In the genomic region with DNA sequence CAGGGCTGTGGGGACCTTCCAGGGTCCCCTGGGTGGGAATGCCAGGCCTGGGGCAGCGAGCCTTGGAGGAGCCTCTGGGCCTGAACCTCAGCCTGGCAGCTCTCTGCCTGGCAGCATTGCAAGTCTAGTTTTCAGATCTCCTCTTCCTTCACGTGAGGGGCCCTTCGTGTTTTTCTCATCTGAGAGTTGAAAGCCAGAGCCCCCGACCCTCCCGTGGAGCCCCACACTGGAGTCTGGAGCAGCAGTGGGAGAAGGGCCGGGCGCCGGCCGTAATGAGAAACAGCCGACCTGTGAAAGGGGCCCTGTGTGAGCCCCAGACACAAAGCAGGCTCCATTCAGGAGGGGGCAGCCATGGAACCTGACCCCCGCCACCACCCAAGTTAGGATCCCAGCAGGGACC, we compare ENCODE assay signal across 13 cellular contexts. TPM values are rescaled to one million over a fixed set of nuclear protein-coding genes. Genes with fewer than 3 reads are reported as not detected.
DNase-seq lines count a peak whose midpoint lies in the region; ATAC-seq and TF ChIP-seq lines count a peak whose summit lies in the region.
"Had no signal": no experiment of that assay in that cellular context is flagged by ENCODE, and none has a peak within 500 bp of the region (broad histone marks: within the 10 kb centered on the region; RNA-seq: fewer than 3 reads in every experiment).

No MANE protein-coding gene starts in this region.

- H3K27ac Mint-ChIP-seq in endodermal cell (peak overlapping the region; percentile 87), osteocyte (ENCODE audit: unreplicated experiment) (peak overlapping the region; percentile 98)
- H3K27ac Mint-ChIP-seq: activated CD8-positive, alpha-beta T cell treated with anti-CD3 and anti-CD28 coated beads, Interleukin-2, amount 10 ng/mL, durations not matched to agents 7 days and 5 days had no signal

- ATAC-seq in Right ventricle myocardium inferior: no peak
- no peak for ATAC-seq in left ventricle myocardium superior
- ATAC-seq in upper lobe of right lung: no peak
- ATAC-seq in HG02759 (IDR thresholded peaks at IDR 0.05; ENCODE audit: unreplicated experiment): no peak
- ATAC-seq: activated CD8-positive, alpha-beta T cell treated with anti-CD3 and anti-CD28 coated beads, Interleukin-2, amount 10 ng/mL, durations not matched to agents 7 days and 5 days; stimulated activated naive CD8-positive, alpha-beta T cell treated with anti-CD3 and anti-CD28 coated beads, Interleukin-15, Interleukin-2, amounts not matched to agents 100 U/mL and 50 U/mL, for 24 hours had no signal

- H3K27me3 Mint-ChIP-seq in endodermal cell (ENCODE audit: insufficient read depth) (no peaks in the 10 kb centered on the region), osteocyte (ENCODE audit: unreplicated experiment) (no peaks in the 10 kb centered on the region)

- no peak overlapping the region for H3K9ac ChIP-seq in endodermal cell (ENCODE audit: extremely low read depth, low read length, poor library complexity, severe bottlenecking)

- H3K4me1 Mint-ChIP-seq in endodermal cell: no peaks in the 10 kb centered on the region
- peaks cover 47% of the 10 kb centered on the region for H3K4me1 Mint-ChIP-seq in osteocyte (ENCODE audit: unreplicated experiment)

- CTCF ChIA-PET in HEK293T (lab: Yijun Ruan, JAX): no interaction called here

- H3K36me3 Mint-ChIP-seq in endodermal cell (ENCODE audit: low read depth) (peaks cover 39% of the 10 kb centered on the region), osteocyte (ENCODE audit: unreplicated experiment) (peaks cover 33% of the 10 kb centered on the region)

- H3K4me3 Mint-ChIP-seq in endodermal cell (no peak overlapping the region), osteocyte (ENCODE audit: unreplicated experiment) (peak overlapping the region; percentile 83)
- H3K4me3 Mint-ChIP-seq: activated CD8-positive, alpha-beta T cell treated with anti-CD3 and anti-CD28 coated beads, Interleukin-2, amount 10 ng/mL, durations not matched to agents 7 days and 5 days had no signal

- DNase-seq in Right ventricle myocardium inferior (ENCODE audit: missing footprints) (peak; percentile 59), left ventricle myocardium superior (no peak), endodermal cell (peak; percentile 24), osteocyte (ENCODE audit: extremely low spot score, unreplicated experiment) (no peak), upper lobe of right lung (no peak), H7 (no peak), HEK293T (ENCODE audit: extremely low spot score) (no peak)
- DNase-seq: activated CD8-positive, alpha-beta T cell treated with anti-CD3 and anti-CD28 coated beads, Interleukin-2, amount 10 ng/mL, durations not matched to agents 7 days and 5 days; AML-193; GDM1; NCI-H1436; stimulated activated naive CD8-positive, alpha-beta T cell treated with anti-CD3 and anti-CD28 coated beads, Interleukin-15, Interleukin-2, amounts not matched to agents 100 U/mL and 50 U/mL, for 24 hours had no signal

- H3K27ac ChIP-seq in endodermal cell (ENCODE audit: low read depth, low read length) (no peak overlapping the region), upper lobe of right lung (peak overlapping the region; percentile 55)

- peaks cover 39% of the 10 kb centered on the region for H3K36me3 ChIP-seq in endodermal cell (ENCODE audit: control insufficient read depth, insufficient read depth, low read length)
- peaks cover 78% of the 10 kb centered on the region for H3K36me3 ChIP-seq in upper lobe of right lung
- H3K36me3 ChIP-seq in H7 (replicated peaks; ENCODE audit: control insufficient read depth, insufficient read depth, low read length): peaks cover 8% of the 10 kb centered on the region

- H3K9me3 Mint-ChIP-seq in endodermal cell: no peaks in the 10 kb centered on the region
- H3K9me3 Mint-ChIP-seq in osteocyte (ENCODE audit: unreplicated experiment): no peaks in the 10 kb centered on the region

- POLR2A ChIA-PET in HEK293T (lab: Yijun Ruan, JAX): no interaction called here

- H3K27me3 ChIP-seq in endodermal cell (ENCODE audit: control insufficient read depth, insufficient read depth, low read length, poor library complexity, severe bottlenecking) (no peaks in the 10 kb centered on the region), upper lobe of right lung (no peaks in the 10 kb centered on the region), H7 (ENCODE audit: control insufficient read depth, insufficient read depth, low read length) (no peaks in the 10 kb centered on the region)

- intact Hi-C loops in Right ventricle myocardium inferior (cut with DNase I): no loop called here
- intact Hi-C loops in left ventricle myocardium superior (cut with micrococcal nuclease): no loop called here
- intact Hi-C loops in upper lobe of right lung (cut with DNase I): no loop called here

- H3K4me3 ChIP-seq in endodermal cell (ENCODE audit: low read length) (no peak overlapping the region), upper lobe of right lung (peak overlapping the region; percentile 40), H7 (ENCODE audit: insufficient read depth, low read depth, low read length) (no peak overlapping the region)

- 87 to 92% methylated on average over 5 to 11 of the region's 11 CpGs for WGBS in endodermal cell (ENCODE audit: insufficient coverage in 1 of 2, insufficient read length in 1 of 2), 2 experiments

- no peaks in the 10 kb centered on the region for H3K9me3 ChIP-seq in endodermal cell (ENCODE audit: control insufficient read depth, low read length)
- H3K9me3 ChIP-seq in upper lobe of right lung: no peaks in the 10 kb centered on the region

- H3K4me1 ChIP-seq in endodermal cell (ENCODE audit: control insufficient read depth, insufficient read depth, low read length) (no peaks in the 10 kb centered on the region), upper lobe of right lung (peaks cover 10% of the 10 kb centered on the region)

- TF ChIP-seq CTCF in endodermal cell (conservative IDR thresholded peaks at IDR 0.05) (no peak), osteocyte (IDR thresholded peaks at IDR 0.05) (no peak), upper lobe of right lung (IDR thresholded peaks at IDR 0.05) (no peak)

TF ChIP-seq in HEK293T, 16 proteins besides CTCF, POLR2A, EP300 and RAD21:
- TF ChIP-seq LEF1 (IDR thresholded peaks at IDR 0.05; ENCODE audit: borderline replicate concordance) (no peak), NFRKB (IDR thresholded peaks at IDR 0.05) (no peak)

RNA-seq across cellular contexts. Expression of gene TMED1, which starts 19.3 kb away (rescaled TPM):
- total RNA-seq in Right ventricle myocardium inferior (30.3 TPM), left ventricle myocardium superior (29.8 TPM), endodermal cell (10 to 100 TPM; 19.7 to 34.5 TPM), osteocyte (33.6 and 35.5 TPM in 2 replicates), upper lobe of right lung (25.3 TPM)
- polyA plus RNA-seq in endodermal cell (2013, experiment 1 of 2): 33.2 TPM
- polyA plus RNA-seq in endodermal cell (2013, experiment 2 of 2): 32.3 TPM
- total RNA-seq in H7 (2014; rRNA removed; shearing (Covaris generic)): 49.5 and 50.3 TPM in 2 replicates

RNA-seq across cellular contexts. Expression of gene C19orf38, which starts 31.5 kb away (rescaled TPM):
- total RNA-seq in Right ventricle myocardium inferior (1.5 TPM), left ventricle myocardium superior (0.62 TPM), endodermal cell (under 1 TPM in 1 of 2 donors, not detected in 1; 0.24 TPM), osteocyte (0.27 TPM in 1 of 2 replicates, not detected in the other), upper lobe of right lung (7.4 TPM)
- not detected for polyA plus RNA-seq in endodermal cell (2013, experiment 1 of 2)
- polyA plus RNA-seq in endodermal cell (2013, experiment 2 of 2): not detected
- total RNA-seq in H7 (2014; rRNA removed; shearing (Covaris generic)): 0.59 and 5.0 TPM in 2 replicates

RNA-seq across cellular contexts. Expression of gene CARM1, which starts 54.7 kb away (rescaled TPM):
- 39.5 TPM for total RNA-seq in Right ventricle myocardium inferior
- 32.5 TPM for total RNA-seq in left ventricle myocardium superior
- total RNA-seq in endodermal cell: 10 to 100 TPM; 80.6 to 86.6 TPM
- 115 TPM for polyA plus RNA-seq in endodermal cell (2013, experiment 1 of 2)
- polyA plus RNA-seq in endodermal cell (2013, experiment 2 of 2): 105 TPM
- total RNA-seq in osteocyte: 66.7 and 70.8 TPM in 2 replicates
- total RNA-seq in upper lobe of right lung: 25.5 TPM
- total RNA-seq in H7 (2014; rRNA removed; shearing (Covaris generic)): 117 and 151 TPM in 2 replicates

Comparison
In these comparisons a context has a peak if more than half of its experiments do, and no peak if none do; other contexts are left out.
1. DNase-seq: peak in Right ventricle myocardium inferior (single experiment) and endodermal cell (single experiment); none in left ventricle myocardium superior (single experiment), osteocyte (single experiment), upper lobe of right lung (single experiment), H7 (single experiment) and HEK293T (single experiment).